8 cellular contexts compared by ENCODE assay signal in the genomic region with DNA sequence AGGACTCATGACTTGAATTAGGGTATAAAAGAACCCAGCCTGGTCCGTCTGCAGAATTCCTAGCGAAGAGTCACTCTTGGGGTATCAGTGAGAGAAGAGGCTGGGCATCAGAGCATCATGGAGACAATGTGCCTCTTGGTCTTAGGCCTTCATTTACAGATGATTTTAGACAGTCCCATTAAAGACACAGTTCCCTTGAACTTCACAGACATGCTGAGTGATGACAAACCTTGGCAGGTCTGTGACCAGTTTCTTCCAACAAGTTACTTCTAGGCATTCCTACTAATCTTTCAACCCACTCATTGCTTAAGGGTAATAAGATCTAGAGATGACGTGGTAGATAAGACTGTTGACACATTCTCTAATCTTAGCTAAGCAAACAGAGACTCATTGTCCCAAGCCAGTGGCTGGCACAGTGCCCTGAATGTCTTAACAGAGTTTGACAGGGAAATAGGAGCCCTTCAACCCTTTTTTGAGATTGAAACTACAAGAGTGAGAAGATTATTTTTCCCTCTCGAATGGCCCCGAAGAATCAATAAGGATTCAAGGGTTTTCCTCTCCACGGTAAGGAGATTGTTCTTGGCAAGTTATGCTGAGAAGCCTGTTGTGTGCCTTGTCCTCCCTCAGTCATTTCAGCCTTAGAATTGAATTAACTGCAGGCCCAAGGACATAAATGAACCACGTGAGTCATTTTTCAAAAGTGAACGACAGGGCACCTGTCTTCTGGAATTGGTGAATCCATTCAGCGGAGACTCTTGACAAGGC.
DNase-seq lines count a peak whose midpoint lies in the region; ATAC-seq and TF ChIP-seq lines count a peak whose summit lies in the region.

No MANE protein-coding gene starts in this region.

- no peak overlapping the region for H3K23ac ChIP-seq in trophoblast cell (ENCODE audit: low read length)

- no CpG with 5 or more reads among the region's 9 CpGs for WGBS in trophoblast cell (ENCODE audit: extremely low coverage, insufficient coverage, insufficient read length)

- no peak overlapping the region for H2AK5ac ChIP-seq in trophoblast cell (ENCODE audit: low read length)

- no peak overlapping the region for H2BK5ac ChIP-seq in trophoblast cell (ENCODE audit: low read depth, low read length, poor library complexity)

- H3K4me1 ChIP-seq in RWPE2 (ENCODE audit: insufficient read depth, poor library complexity, severe bottlenecking) (peaks cover 32% of the 10 kb centered on the region), trophoblast cell (ENCODE audit: control insufficient read depth in 1 of 2, insufficient read depth in 2 of 2, low read length in 2 of 2) (peaks cover 0 to 4% of the 10 kb centered on the region in 2 experiments)
- H3K4me1 ChIP-seq in CD4-positive, alpha-beta memory T cell (ENCODE audit: insufficient read depth, low read length), result no peaks in the 10 kb centered on the region

- no peak overlapping the region for H3K4me2 ChIP-seq in trophoblast cell (ENCODE audit: low read length)

- no peak overlapping the region for H4K91ac ChIP-seq in trophoblast cell (ENCODE audit: low read depth, low read length)

- no peak overlapping the region for H2AFZ ChIP-seq in trophoblast cell (ENCODE audit: insufficient read depth, low read length, poor library complexity)

- H3K14ac ChIP-seq in trophoblast cell (ENCODE audit: low read length), result no peak overlapping the region

- H3K9me3 Mint-ChIP-seq in activated CD8-positive, alpha-beta T cell treated with anti-CD3 and anti-CD28 coated beads for 36 hours, result no peaks in the 10 kb centered on the region
- no peaks in the 10 kb centered on the region for H3K9me3 Mint-ChIP-seq in activated CD8-positive, alpha-beta T cell treated with anti-CD3 and anti-CD28 coated beads, Interleukin-2, amount 10 ng/mL, durations not matched to agents 7 days and 5 days (ENCODE audit: insufficient read depth)
- H3K9me3 Mint-ChIP-seq in CD4-positive, alpha-beta memory T cell, result no peaks in the 10 kb centered on the region

- intact Hi-C loops in activated CD8-positive, alpha-beta T cell treated with anti-CD3 and anti-CD28 coated beads for 36 hours (cut with micrococcal nuclease), result no loop called here
- intact Hi-C loops in CD4-positive, alpha-beta memory T cell (cut with micrococcal nuclease), result no loop called here

- peak; percentile 37 for DNase-seq in activated CD8-positive, alpha-beta T cell treated with anti-CD3 and anti-CD28 coated beads for 36 hours
- no peak for DNase-seq in activated CD8-positive, alpha-beta T cell treated with anti-CD3 and anti-CD28 coated beads, Interleukin-2, amount 10 ng/mL, durations not matched to agents 7 days and 5 days
- DNase-seq in RWPE2 (ENCODE audit: low spot score), result peak; percentile 86
- peak; percentile 85 for DNase-seq in fibroblast of mammary gland (ENCODE audit: low read depth)
- peak; percentile 54 to 85 for DNase-seq in trophoblast cell
- DNase-seq in NCI-H524 treated with DMSO at 0.1 percent for 48 hours (lab: John Stamatoyannopoulos, UW), result no peak
- no peak for DNase-seq in CD4-positive, alpha-beta memory T cell

- H3K27ac ChIP-seq in RWPE2 (ENCODE audit: poor library complexity, severe bottlenecking) (peak overlapping the region; percentile 84), trophoblast cell (ENCODE audit: low read depth, low read length) (no peak overlapping the region)
- no peak overlapping the region for H3K27ac ChIP-seq in CD4-positive, alpha-beta memory T cell (ENCODE audit: low read depth, low read length)

- peak overlapping the region; percentile 30 for H3K27ac Mint-ChIP-seq in activated CD8-positive, alpha-beta T cell treated with anti-CD3 and anti-CD28 coated beads for 36 hours
- no peak overlapping the region for H3K27ac Mint-ChIP-seq in activated CD8-positive, alpha-beta T cell treated with anti-CD3 and anti-CD28 coated beads, Interleukin-2, amount 10 ng/mL, durations not matched to agents 7 days and 5 days
- H3K27ac Mint-ChIP-seq in CD4-positive, alpha-beta memory T cell, result no peak overlapping the region

- H3K36me3 ChIP-seq in RWPE2 (ENCODE audit: low read depth), result no peaks in the 10 kb centered on the region
- no peaks in the 10 kb centered on the region for H3K36me3 ChIP-seq in trophoblast cell (ENCODE audit: control insufficient read depth in 1 of 2, insufficient read depth in 2 of 2, low read length in 2 of 2)
- no peaks in the 10 kb centered on the region for H3K36me3 ChIP-seq in CD4-positive, alpha-beta memory T cell (ENCODE audit: insufficient read depth, low read length)

- H3K4ac ChIP-seq in trophoblast cell (ENCODE audit: low read depth, low read length), result no peak overlapping the region

- no peak overlapping the region for H2BK12ac ChIP-seq in trophoblast cell (ENCODE audit: low read length)

- H3K27me3 ChIP-seq in RWPE2 (ENCODE audit: insufficient read depth, poor library complexity, severe bottlenecking) (no peaks in the 10 kb centered on the region), trophoblast cell (ENCODE audit: insufficient read depth, low read length) (no peaks in the 10 kb centered on the region)
- no peaks in the 10 kb centered on the region for H3K27me3 ChIP-seq in CD4-positive, alpha-beta memory T cell (ENCODE audit: insufficient read depth, low read length)

- peaks cover 4% of the 10 kb centered on the region for H3K36me3 Mint-ChIP-seq in activated CD8-positive, alpha-beta T cell treated with anti-CD3 and anti-CD28 coated beads for 36 hours (ENCODE audit: low read depth)
- no peaks in the 10 kb centered on the region for H3K36me3 Mint-ChIP-seq in activated CD8-positive, alpha-beta T cell treated with anti-CD3 and anti-CD28 coated beads, Interleukin-2, amount 10 ng/mL, durations not matched to agents 7 days and 5 days (ENCODE audit: low read depth)
- H3K36me3 Mint-ChIP-seq in CD4-positive, alpha-beta memory T cell, result peaks cover 2 to 9% of the 10 kb centered on the region in 2 donors

- no peak overlapping the region for H2BK120ac ChIP-seq in trophoblast cell (ENCODE audit: insufficient read depth, low read length, poor library complexity)

- H4K12ac ChIP-seq in trophoblast cell (ENCODE audit: low read depth, low read length), result no peak overlapping the region

- H3K4me3 ChIP-seq in RWPE2 (ENCODE audit: severe bottlenecking) (no peak overlapping the region), fibroblast of mammary gland (ENCODE audit: control insufficient read depth, low read depth, low read length) (no peak overlapping the region), trophoblast cell (ENCODE audit: low read depth, low read length) (no peak overlapping the region)
- H3K4me3 ChIP-seq in CD4-positive, alpha-beta memory T cell (ENCODE audit: low read length in 2 of 2), result no peak overlapping the region

- H3K4me3 Mint-ChIP-seq in activated CD8-positive, alpha-beta T cell treated with anti-CD3 and anti-CD28 coated beads for 36 hours, result no peak overlapping the region
- no peak overlapping the region for H3K4me3 Mint-ChIP-seq in activated CD8-positive, alpha-beta T cell treated with anti-CD3 and anti-CD28 coated beads, Interleukin-2, amount 10 ng/mL, durations not matched to agents 7 days and 5 days
- H3K4me3 Mint-ChIP-seq in CD4-positive, alpha-beta memory T cell, result no peak overlapping the region

- POLR2A ChIA-PET in activated CD8-positive, alpha-beta T cell treated with anti-CD3 and anti-CD28 coated beads for 36 hours (lab: Charles Lee), result interaction anchor here (0.6 kb wide), 1 partner anchor 14 kb away, joined by 3 read pairs; no protein-coding TSS in a partner anchor
- POLR2A ChIA-PET in activated CD8-positive, alpha-beta T cell treated with anti-CD3 and anti-CD28 coated beads, Interleukin-2, amount 10 ng/mL, durations not matched to agents 7 days and 5 days (lab: Charles Lee), result no interaction called here
- POLR2A ChIA-PET in CD4-positive, alpha-beta memory T cell (lab: Charles Lee; ENCODE audit: partially characterized antibody), result no interaction called here

- ATAC-seq in activated CD8-positive, alpha-beta T cell treated with anti-CD3 and anti-CD28 coated beads for 36 hours, result peak; percentile 68
- ATAC-seq in activated CD8-positive, alpha-beta T cell treated with anti-CD3 and anti-CD28 coated beads, Interleukin-2, amount 10 ng/mL, durations not matched to agents 7 days and 5 days, result no peak
- ATAC-seq in RWPE2 (ENCODE audit: low read depth), result peak; percentile 82
- ATAC-seq in GM18867 (IDR thresholded peaks at IDR 0.05; ENCODE audit: unreplicated experiment), result no peak

- CTCF ChIA-PET in activated CD8-positive, alpha-beta T cell treated with anti-CD3 and anti-CD28 coated beads for 36 hours (lab: Charles Lee), result interaction anchor here (1.0 to 1.5 kb wide), 2 partner anchors 10 to 13 kb away, joined by 3 read pairs; no protein-coding TSS in a partner anchor
- CTCF ChIA-PET in activated CD8-positive, alpha-beta T cell treated with anti-CD3 and anti-CD28 coated beads, Interleukin-2, amount 10 ng/mL, durations not matched to agents 7 days and 5 days (lab: Charles Lee), result interaction anchor here (1.2 kb wide), 1 partner anchor 10 kb away, joined by 3 read pairs; no protein-coding TSS in a partner anchor
- CTCF ChIA-PET in CD4-positive, alpha-beta memory T cell (lab: Charles Lee; ENCODE audit: partially characterized antibody), result interaction anchor here (1.2 kb wide), 1 partner anchor 9 kb away, joined by 3 read pairs; no protein-coding TSS in a partner anchor

- H3K9me3 ChIP-seq in RWPE2 (ENCODE audit: severe bottlenecking) (no peaks in the 10 kb centered on the region), trophoblast cell (ENCODE audit: insufficient read depth, low read depth, low read length) (no peaks in the 10 kb centered on the region)
- no peaks in the 10 kb centered on the region for H3K9me3 ChIP-seq in CD4-positive, alpha-beta memory T cell (ENCODE audit: control insufficient read depth in 1 of 2, low read length in 2 of 2)

- no peak overlapping the region for H3K18ac ChIP-seq in trophoblast cell (ENCODE audit: low read length)

- TF ChIP-seq CTCF in activated CD8-positive, alpha-beta T cell treated with anti-CD3 and anti-CD28 coated beads for 36 hours (IDR thresholded peaks at IDR 0.05), result no peak
- TF ChIP-seq CTCF in RWPE2 (IDR thresholded peaks at IDR 0.05; ENCODE audit: poor library complexity, severe bottlenecking), result no peak
- TF ChIP-seq CTCF in fibroblast of mammary gland (conservative IDR thresholded peaks at IDR 0.05; ENCODE audit: control insufficient read depth, insufficient read depth, low read depth, low read length), result no peak

- H3K79me2 ChIP-seq in trophoblast cell (ENCODE audit: control insufficient read depth, insufficient read depth, low read length, poor library complexity), result no peaks in the 10 kb centered on the region

- no peaks in the 10 kb centered on the region for H3K79me1 ChIP-seq in trophoblast cell (ENCODE audit: low read length)

- no peak overlapping the region for H4K8ac ChIP-seq in trophoblast cell (ENCODE audit: low read depth, low read length)

- H3K9ac ChIP-seq in trophoblast cell (ENCODE audit: low read length), result no peak overlapping the region

- H3K27me3 Mint-ChIP-seq in activated CD8-positive, alpha-beta T cell treated with anti-CD3 and anti-CD28 coated beads for 36 hours, result no peaks in the 10 kb centered on the region
- H3K27me3 Mint-ChIP-seq in activated CD8-positive, alpha-beta T cell treated with anti-CD3 and anti-CD28 coated beads, Interleukin-2, amount 10 ng/mL, durations not matched to agents 7 days and 5 days (ENCODE audit: low read depth), result no peaks in the 10 kb centered on the region
- no peaks in the 10 kb centered on the region for H3K27me3 Mint-ChIP-seq in CD4-positive, alpha-beta memory T cell

- peaks cover 30% of the 10 kb centered on the region for H3K4me1 Mint-ChIP-seq in activated CD8-positive, alpha-beta T cell treated with anti-CD3 and anti-CD28 coated beads for 36 hours (ENCODE audit: low read depth)
- no peaks in the 10 kb centered on the region for H3K4me1 Mint-ChIP-seq in activated CD8-positive, alpha-beta T cell treated with anti-CD3 and anti-CD28 coated beads, Interleukin-2, amount 10 ng/mL, durations not matched to agents 7 days and 5 days (ENCODE audit: low read depth)
- H3K4me1 Mint-ChIP-seq in CD4-positive, alpha-beta memory T cell, result peaks cover 4 to 10% (median 6%) of the 10 kb centered on the region in 4 donors

Comparison
In these comparisons a context has a peak if more than half of its experiments do, and no peak if none do; other contexts are left out.
1. ATAC-seq: peak in activated CD8-positive, alpha-beta T cell treated with anti-CD3 and anti-CD28 coated beads for 36 hours (single experiment) and RWPE2 (single experiment); none in activated CD8-positive, alpha-beta T cell treated with anti-CD3 and anti-CD28 coated beads, Interleukin-2, amount 10 ng/mL, durations not matched to agents 7 days and 5 days (single experiment) and GM18867 (single experiment).
2. DNase-seq: peak in activated CD8-positive, alpha-beta T cell treated with anti-CD3 and anti-CD28 coated beads for 36 hours (single experiment), RWPE2 (single experiment), fibroblast of mammary gland (single experiment) and trophoblast cell (2 of 2); none in activated CD8-positive, alpha-beta T cell treated with anti-CD3 and anti-CD28 coated beads, Interleukin-2, amount 10 ng/mL, durations not matched to agents 7 days and 5 days (single experiment), NCI-H524 treated with DMSO at 0.1 percent for 48 hours (single experiment) and CD4-positive, alpha-beta memory T cell (0 of 5).